In the genomic region with DNA sequence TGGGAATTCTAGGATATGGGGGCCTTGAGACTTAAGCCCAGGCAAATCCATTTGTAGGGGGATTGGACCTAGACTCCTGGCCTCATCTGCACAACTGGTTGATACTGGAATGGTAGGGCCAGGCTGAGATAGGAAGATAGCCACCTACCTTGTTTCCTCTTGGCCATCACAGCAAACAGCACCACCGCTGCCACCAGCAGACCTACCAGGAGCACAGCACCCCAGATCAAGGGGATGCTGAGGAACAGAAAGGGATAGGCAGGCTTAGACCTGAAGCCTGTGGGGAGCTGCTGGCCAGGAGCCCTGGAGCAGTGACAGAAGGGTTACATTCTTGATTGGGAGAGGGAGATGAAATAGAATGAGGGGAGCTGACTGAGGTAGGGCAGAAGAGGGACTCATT, we compare ENCODE assay signal across 1 cellular context.
TF ChIP-seq lines count a peak whose summit lies in the region.

No MANE protein-coding gene starts in this region.

TF ChIP-seq in H1, 55 proteins besides CTCF, POLR2A, EP300 and RAD21:
- TF ChIP-seq TAF7 (optimal IDR thresholded peaks at IDR 0.05; ENCODE audit: borderline replicate concordance, low read depth, low read length) (no peak), TEAD4 (IDR thresholded peaks at IDR 0.05; ENCODE audit: low read depth, low read length) (no peak), CBX8 (IDR thresholded peaks at IDR 0.05; ENCODE audit: borderline replicate concordance, low read depth, low read length) (no peak), SIN3A (conservative IDR thresholded peaks at IDR 0.05 in 1 of 2, IDR thresholded peaks at IDR 0.05 in 1 of 2; ENCODE audit: low read depth in 1 of 2, low read length in 2 of 2) (no peak), SUZ12 (IDR thresholded peaks at IDR 0.05; ENCODE audit: low read length) (no peak), CHD1 (IDR thresholded peaks at IDR 0.05; ENCODE audit: low read depth, low read length) (no peak), CEBPB (IDR thresholded peaks at IDR 0.05; ENCODE audit: low read depth, low read length) (no peak)
- TF ChIP-seq, protein P1, sequence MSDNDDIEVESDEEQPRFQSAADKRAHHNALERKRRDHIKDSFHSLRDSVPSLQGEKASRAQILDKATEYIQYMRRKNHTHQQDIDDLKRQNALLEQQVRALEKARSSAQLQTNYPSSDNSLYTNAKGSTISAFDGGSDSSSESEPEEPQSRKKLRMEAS (IDR thresholded peaks at IDR 0.05): no peak
- TF ChIP-seq, protein P2, sequence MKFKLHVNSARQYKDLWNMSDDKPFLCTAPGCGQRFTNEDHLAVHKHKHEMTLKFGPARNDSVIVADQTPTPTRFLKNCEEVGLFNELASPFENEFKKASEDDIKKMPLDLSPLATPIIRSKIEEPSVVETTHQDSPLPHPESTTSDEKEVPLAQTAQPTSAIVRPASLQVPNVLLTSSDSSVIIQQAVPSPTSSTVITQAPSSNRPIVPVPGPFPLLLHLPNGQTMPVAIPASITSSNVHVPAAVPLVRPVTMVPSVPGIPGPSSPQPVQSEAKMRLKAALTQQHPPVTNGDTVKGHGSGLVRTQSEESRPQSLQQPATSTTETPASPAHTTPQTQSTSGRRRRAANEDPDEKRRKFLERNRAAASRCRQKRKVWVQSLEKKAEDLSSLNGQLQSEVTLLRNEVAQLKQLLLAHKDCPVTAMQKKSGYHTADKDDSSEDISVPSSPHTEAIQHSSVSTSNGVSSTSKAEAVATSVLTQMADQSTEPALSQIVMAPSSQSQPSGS (IDR thresholded peaks at IDR 0.05; ENCODE audit: low read length): no peak
